In genomic region chr6:33607126-33607783, GRCh38 we compare ENCODE assay signal across 19 cellular contexts. TPM values are rescaled to one million over a fixed set of nuclear protein-coding genes. Genes with fewer than 3 reads are reported as not detected.
A peak's percentile ranks its signal among the peaks of the same experiment; 100 is the strongest.
DNase-seq lines count a peak whose midpoint lies in the region; ATAC-seq and TF ChIP-seq lines count a peak whose summit lies in the region.
"Had no signal": no experiment of that assay in that cellular context is flagged by ENCODE, and none has a peak within 500 bp of the region (broad histone marks: within the 10 kb centered on the region; RNA-seq: fewer than 3 reads in every experiment).

No MANE protein-coding gene starts in this region.

- H4K8ac ChIP-seq in IMR-90 (ENCODE audit: low read depth in 2 of 2, low read length in 2 of 2) = no peak overlapping the region

- no TSS peak for BruUV-seq in IMR-90 (replicated peaks; lab: Mats Ljungman, UMichigan)

- dilution Hi-C loops in IMR-90 (cut with HindIII; ENCODE audit: low sequenced_read_pairs, unreplicated experiment) = no loop called here

- no peak for TF ChIP-seq RAD21 in IMR-90 (IDR thresholded peaks at IDR 0.05; ENCODE audit: low read length)

- H3K36me3 Mint-ChIP-seq in activated T-helper 17 cell treated with anti-CD3 and anti-CD28 coated beads, Interleukin-2, amount 50 U/mL, for 72 hours (ENCODE audit: low read depth) = no peaks in the 10 kb centered on the region
- H3K36me3 Mint-ChIP-seq in HFFc6 (ENCODE audit: low read depth) (peaks cover 12% of the 10 kb centered on the region), endothelial cell (ENCODE audit: low read depth, unreplicated experiment) (no peaks in the 10 kb centered on the region)

- no peak overlapping the region for H3K4me2 ChIP-seq in IMR-90 (ENCODE audit: low read depth, low read length)
- H3K4me2 ChIP-seq: PC-9 had no signal

- no peaks in the 10 kb centered on the region for H3K9me3 ChIP-seq in IMR-90 (ENCODE audit: control insufficient read depth, insufficient read depth, low read length)
- H3K9me3 ChIP-seq: SJCRH30 had no signal

- H3K14ac ChIP-seq in IMR-90 (replicated peaks; ENCODE audit: low read depth, low read length) = no peak overlapping the region

- no peak overlapping the region for H3K9ac ChIP-seq in IMR-90 (ENCODE audit: low read depth, low read length)

- no peaks in the 10 kb centered on the region for H3K27me3 Mint-ChIP-seq in activated T-helper 17 cell treated with anti-CD3 and anti-CD28 coated beads, Interleukin-2, amount 50 U/mL, for 72 hours
- H3K27me3 Mint-ChIP-seq in HFFc6 (ENCODE audit: insufficient read depth) (peaks cover 9% of the 10 kb centered on the region; the same call in 1 of the 2 replicates), endothelial cell (ENCODE audit: unreplicated experiment) (peaks cover 7% of the 10 kb centered on the region)
- H3K27me3 Mint-ChIP-seq: CD4-positive, alpha-beta memory T cell had no signal

- intact Hi-C loops in IMR-90 (cut with micrococcal nuclease) = no loop called here

- H2AFZ ChIP-seq in IMR-90 (replicated peaks; ENCODE audit: low read length, poor library complexity) = no peak overlapping the region
- H2AFZ ChIP-seq: PC-9 had no signal

- no peak for ATAC-seq in IMR-90 (ENCODE audit: low read depth)
- peak; percentile 12 for ATAC-seq in activated T-helper 17 cell treated with anti-CD3 and anti-CD28 coated beads, Interleukin-2, amount 50 U/mL, for 72 hours (replicated peaks)
- no peak for ATAC-seq in GM18498 (IDR thresholded peaks at IDR 0.05; ENCODE audit: unreplicated experiment)
- ATAC-seq in HG02885 (IDR thresholded peaks at IDR 0.05; ENCODE audit: poor library complexity, unreplicated experiment) = no peak

- H3K79me1 ChIP-seq in IMR-90 (ENCODE audit: low read depth in 1 of 2, low read length in 2 of 2) = no peaks in the 10 kb centered on the region

- no peak overlapping the region for H4K5ac ChIP-seq in IMR-90 (ENCODE audit: low read depth, low read length)

- H2AK5ac ChIP-seq in IMR-90 (ENCODE audit: low read depth, low read length) = 0 out of 2 replicates have a peak overlapping the region, but pooled peaks have one; percentile 8

- no peak overlapping the region for H3K4me3 ChIP-seq in IMR-90 (ENCODE audit: insufficient read depth, low read depth, low read length)
- H3K4me3 ChIP-seq: K562, PC-9, SJCRH30 had no signal

- no peaks in the 10 kb centered on the region for H3K4me1 Mint-ChIP-seq in activated T-helper 17 cell treated with anti-CD3 and anti-CD28 coated beads, Interleukin-2, amount 50 U/mL, for 72 hours
- H3K4me1 Mint-ChIP-seq in HFFc6 (ENCODE audit: low read depth) (peaks cover 52% of the 10 kb centered on the region), endothelial cell (ENCODE audit: unreplicated experiment) (peaks cover 32% of the 10 kb centered on the region)
- H3K4me1 Mint-ChIP-seq: CD4-positive, alpha-beta memory T cell had no signal

- POLR2A ChIA-PET in IMR-90 (lab: Charles Lee; ENCODE audit: unreplicated experiment) = interaction anchor here (0.7 kb wide), 1 partner anchor 17 kb away, joined by 8 read pairs; no protein-coding TSS in a partner anchor

- no peak overlapping the region for H3K27ac Mint-ChIP-seq in activated T-helper 17 cell treated with anti-CD3 and anti-CD28 coated beads, Interleukin-2, amount 50 U/mL, for 72 hours
- H3K27ac Mint-ChIP-seq in HFFc6 (no peak overlapping the region), endothelial cell (ENCODE audit: unreplicated experiment) (no peak overlapping the region)
- H3K27ac Mint-ChIP-seq: CD4-positive, alpha-beta memory T cell had no signal

- H3K9me1 ChIP-seq in IMR-90 (ENCODE audit: insufficient read depth, low read length) = peaks cover 13% of the 10 kb centered on the region; the same call in 1 of the 2 replicates

- no peak overlapping the region for H3K23ac ChIP-seq in IMR-90 (ENCODE audit: low read depth, low read length)

- H2BK120ac ChIP-seq in IMR-90 (ENCODE audit: low read depth, low read length) = no peak overlapping the region

- peak; percentile 64 for DNase-seq in ELF-1 (ENCODE audit: low read depth, low spot score)
- no peak for DNase-seq in IMR-90
- DNase-seq in left kidney (ENCODE audit: low read depth, low spot score) = peak; percentile 20
- DNase-seq in HFFc6 = no peak
- no peak for DNase-seq in endothelial cell (ENCODE audit: low spot score)
- DNase-seq: DMS153, GF-D8, NCI-H1105, NCI-H1694 treated with DMSO at 0.1 percent for 48 hours, NCI-H2107, NCI-H2227 treated with DMSO at 0.1 percent for 48 hours, NCI-H510A treated with DMSO at 0.1 percent for 48 hours, PC-9, SJCRH30 had no signal

- no peak overlapping the region for H3K27ac ChIP-seq in IMR-90 (ENCODE audit: insufficient read depth, low read length)
- H3K27ac ChIP-seq: PC-9, SJCRH30 had no signal

- no peaks in the 10 kb centered on the region for H3K27me3 ChIP-seq in IMR-90 (ENCODE audit: control insufficient read depth, insufficient read depth, low read length)
- H3K27me3 ChIP-seq: SJCRH30 had no signal

- H3K36me3 ChIP-seq in IMR-90 (ENCODE audit: control insufficient read depth, insufficient read depth, low read length) = no peaks in the 10 kb centered on the region
- H3K36me3 ChIP-seq: SJCRH30 had no signal

- H3K4me1 ChIP-seq in IMR-90 (ENCODE audit: control insufficient read depth, insufficient read depth, low read length) = peaks cover 10% of the 10 kb centered on the region
- H3K4me1 ChIP-seq: SJCRH30 had no signal

- no peak overlapping the region for H2BK20ac ChIP-seq in IMR-90 (ENCODE audit: low read depth, low read length)

- H4K20me1 ChIP-seq in IMR-90 (ENCODE audit: insufficient read depth, low read length) = no peaks in the 10 kb centered on the region

- no peak for TF ChIP-seq POLR2A in IMR-90 (IDR thresholded peaks at IDR 0.05; ENCODE audit: low read depth, low read length)

- no peak overlapping the region for H4K91ac ChIP-seq in IMR-90 (ENCODE audit: insufficient read depth, low read depth, low read length)

- H3K18ac ChIP-seq in IMR-90 (ENCODE audit: low read depth, low read length) = no peak overlapping the region

- H3K56ac ChIP-seq in IMR-90 (ENCODE audit: extremely low read depth, insufficient read depth, low read length) = no peak overlapping the region

- no peak overlapping the region for H2BK15ac ChIP-seq in IMR-90 (ENCODE audit: low read depth, low read length)

- TF ChIP-seq CTCF in IMR-90 (conservative IDR thresholded peaks at IDR 0.05; ENCODE audit: low read depth, low read length) (no peak), HFFc6 (IDR thresholded peaks at IDR 0.05) (no peak), endothelial cell (IDR thresholded peaks at IDR 0.05; ENCODE audit: unreplicated experiment) (no peak)

- H3K4ac ChIP-seq in IMR-90 (ENCODE audit: low read depth, low read length) = no peak overlapping the region

- H2AK9ac ChIP-seq in IMR-90 (replicated peaks; ENCODE audit: low read depth, low read length, poor library complexity) = no peak overlapping the region

- in situ Hi-C loops in IMR-90 (cut with MboI; ENCODE audit: low sequenced_read_pairs) = no loop called here

- H3K9me3 Mint-ChIP-seq in activated T-helper 17 cell treated with anti-CD3 and anti-CD28 coated beads, Interleukin-2, amount 50 U/mL, for 72 hours = peaks cover 3% of the 10 kb centered on the region
- peaks cover 22% of the 10 kb centered on the region for H3K9me3 Mint-ChIP-seq in HFFc6
- no peaks in the 10 kb centered on the region for H3K9me3 Mint-ChIP-seq in endothelial cell (ENCODE audit: unreplicated experiment)

- CTCF ChIA-PET in IMR-90 (lab: Yijun Ruan, JAX) = interaction anchor here (0.6 to 1.4 kb wide), 4 partner anchors 9 to 164 kb away, joined by 3 to 4 read pairs (median 3); no protein-coding TSS in a partner anchor

- no peak overlapping the region for H2BK5ac ChIP-seq in IMR-90 (ENCODE audit: low read depth, low read length, poor library complexity, severe bottlenecking)

- no peak overlapping the region for H3K4me3 Mint-ChIP-seq in activated T-helper 17 cell treated with anti-CD3 and anti-CD28 coated beads, Interleukin-2, amount 50 U/mL, for 72 hours
- H3K4me3 Mint-ChIP-seq in HFFc6 (no peak overlapping the region), endothelial cell (ENCODE audit: unreplicated experiment) (no peak overlapping the region)
- H3K4me3 Mint-ChIP-seq: CD4-positive, alpha-beta memory T cell had no signal

- WGBS in IMR-90 (ENCODE audit: extremely low coverage in 2 of 2, insufficient read length in 1 of 2), 2 experiments = 0% methylated on average over 1 of the region's 8 CpGs; no CpG with 5 or more reads in 1 of the 2 experiments

TF ChIP-seq in IMR-90, 13 proteins besides CTCF, POLR2A, EP300 and RAD21 (continues in another document):
- TF ChIP-seq MXI1 (IDR thresholded peaks at IDR 0.05; ENCODE audit: borderline replicate concordance, low read depth, low read length) (no peak), CHD1 (IDR thresholded peaks at IDR 0.05; ENCODE audit: low read depth, low read length) (no peak), RCOR1 (IDR thresholded peaks at IDR 0.05; ENCODE audit: insufficient replicate concordance, low read length) (no peak), MAFK (IDR thresholded peaks at IDR 0.05; ENCODE audit: low read depth, low read length) (no peak), BHLHE40 (IDR thresholded peaks at IDR 0.05; ENCODE audit: low read depth, low read length) (no peak), NFE2L2 (IDR thresholded peaks at IDR 0.05; ENCODE audit: low read depth, low read length) (no peak)

RNA-seq across cellular contexts. Expression of gene ITPR3, which starts 13.9 kb away (rescaled TPM):
- 1.6 and 1.7 TPM in 2 replicates for total RNA-seq in IMR-90 (2012; rRNA removed)
- polyA plus RNA-seq in IMR-90 (2012; rRNA removed) = 3.7 and 4.1 TPM in 2 replicates
- polyA plus RNA-seq in IMR-90 (2012; cell fraction: cytosol; rRNA removed) = 1.3 and 3.6 TPM in 2 replicates
- 20.9 and 27.8 TPM in 2 replicates for polyA plus RNA-seq in IMR-90 (2012; cell fraction: nucleus; rRNA removed; ENCODE audit: low replicate concordance)
- total RNA-seq in activated T-helper 17 cell treated with anti-CD3 and anti-CD28 coated beads, Interleukin-2, amount 50 U/mL, for 72 hours = 10 to 100 TPM; 57.0 to 59.7 TPM
- total RNA-seq in HFFc6 (2021; fragmentation: NEBNext Ultra II Directional; extraction: Animal tissue kit (Norgen Biotek cat#: 25700)) = 10 to 100 TPM; 20.2 to 30.3 (median 26.9) TPM
- 124 TPM for total RNA-seq in endothelial cell (ENCODE audit: unreplicated experiment)

RNA-seq across cellular contexts. Expression of gene BAK1, which starts 27.2 kb away (rescaled TPM):
- total RNA-seq in IMR-90 (2012; rRNA removed) (12.0 and 12.5 TPM in 2 replicates), endothelial cell (ENCODE audit: unreplicated experiment) (51.4 TPM)
- polyA plus RNA-seq in IMR-90 (2012; rRNA removed) = 18.2 and 19.0 TPM in 2 replicates
- polyA plus RNA-seq in IMR-90 (2012; cell fraction: cytosol; rRNA removed) = 10.5 and 18.3 TPM in 2 replicates
- polyA plus RNA-seq in IMR-90 (2012; cell fraction: nucleus; rRNA removed; ENCODE audit: low replicate concordance) = 14.4 and 24.2 TPM in 2 replicates
- 10 to 100 TPM; 48.8 to 61.9 TPM for total RNA-seq in activated T-helper 17 cell treated with anti-CD3 and anti-CD28 coated beads, Interleukin-2, amount 50 U/mL, for 72 hours
- total RNA-seq in HFFc6 (2021; fragmentation: NEBNext Ultra II Directional; extraction: Animal tissue kit (Norgen Biotek cat#: 25700)) = 10 to 100 TPM; 17.5 to 23.2 (median 19.9) TPM

Comparison
In these comparisons a context has a peak if more than half of its experiments do, and no peak if none do; other contexts are left out.
1. DNase-seq: peak in ELF-1 (single experiment) and left kidney (single experiment); none in IMR-90 (single experiment), HFFc6 (single experiment) and endothelial cell (single experiment).